In the genomic region with DNA sequence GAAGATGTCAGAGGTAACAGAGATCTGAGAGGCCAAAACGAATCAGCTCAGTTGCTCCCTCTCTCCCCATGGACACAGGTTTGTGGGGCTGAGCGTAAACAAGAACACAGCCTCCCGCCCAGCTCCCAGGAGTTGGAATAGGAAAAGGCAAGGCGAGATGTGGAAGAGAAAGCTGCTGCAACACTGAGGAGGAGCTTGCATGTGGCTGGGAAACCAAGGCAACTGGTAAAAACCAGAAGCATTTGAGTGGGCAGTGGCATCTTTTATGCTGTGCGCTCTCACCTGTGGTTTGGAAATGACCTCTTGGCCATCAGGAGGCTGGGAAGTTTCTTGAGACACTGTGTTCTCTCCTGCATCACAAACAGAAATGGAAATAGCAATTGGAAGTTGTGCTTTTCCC, we compare ENCODE assay signal across 8 cellular contexts.
"Had no signal": no experiment of that assay in that cellular context is flagged by ENCODE, and none has a peak within 500 bp of the region (broad histone marks: within the 10 kb centered on the region; RNA-seq: fewer than 3 reads in every experiment).

No MANE protein-coding gene starts in this region.

- H3K27ac ChIP-seq: GM23248 had no signal

- DNase-seq: GOT3, H7, HFFc6, KBM-7 had no signal

- H3K4me1 ChIP-seq: HAP-1 had no signal

- H3K9me3 Mint-ChIP-seq: HFFc6, IgD-negative memory B cell had no signal

- H3K27me3 Mint-ChIP-seq: IgD-negative memory B cell had no signal

- H3K4me3 ChIP-seq: GM23248, HAP-1 had no signal

- H3K9me3 ChIP-seq: HAP-1 had no signal

- H3K27ac Mint-ChIP-seq: HFFc6, IgD-negative memory B cell had no signal

- H3K4me3 Mint-ChIP-seq: HFFc6, IgD-negative memory B cell had no signal

- ATAC-seq: HCT116 had no signal

- H3K36me3 Mint-ChIP-seq: IgD-negative memory B cell had no signal

- H2AFZ ChIP-seq: GM23248 had no signal

- H3K36me3 ChIP-seq: HAP-1 had no signal

- H3K9ac ChIP-seq: GM23248 had no signal

- H3K4me1 Mint-ChIP-seq: IgD-negative memory B cell had no signal
